In the genomic region with DNA sequence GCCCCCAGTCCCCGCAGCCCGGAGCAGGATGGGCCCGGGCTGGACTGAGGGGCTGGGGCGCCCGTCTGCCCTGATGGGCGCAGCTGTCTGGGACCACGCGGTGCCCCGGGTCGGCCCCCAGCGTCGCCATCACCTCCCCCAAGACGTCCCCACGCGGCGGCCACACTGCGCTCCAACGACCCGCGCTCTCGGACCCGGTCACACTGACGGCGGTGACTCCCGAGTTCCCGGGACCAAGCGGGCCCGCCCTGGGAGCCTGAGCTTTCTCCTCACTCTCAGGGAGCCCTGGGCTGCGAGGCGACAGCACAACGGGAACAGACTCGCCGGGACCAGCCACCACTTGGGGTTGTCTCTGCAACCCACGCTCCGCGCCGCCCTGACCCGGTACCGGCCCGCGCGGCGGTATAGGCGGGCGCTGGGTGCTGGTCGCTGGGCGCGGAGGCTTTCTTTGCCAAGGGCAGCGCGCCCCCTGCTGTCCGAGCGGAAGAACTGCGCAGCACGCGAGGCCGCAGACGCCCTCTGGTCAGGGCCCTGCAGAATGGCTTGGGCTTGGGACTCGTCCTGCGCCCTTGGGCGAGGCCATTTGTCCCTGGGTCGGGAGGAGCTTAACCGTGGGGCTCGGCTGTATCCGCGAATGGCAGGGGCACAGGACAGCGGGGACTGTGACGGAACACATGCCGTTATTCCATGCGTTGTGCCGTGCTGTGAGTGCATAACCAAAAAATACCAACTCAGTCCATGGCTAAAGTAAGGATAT, we compare ENCODE assay signal across 8 cellular contexts. TPM values are rescaled to one million over a fixed set of nuclear protein-coding genes. Genes with fewer than 3 reads are reported as not detected.
DNase-seq lines count a peak whose midpoint lies in the region; ATAC-seq and TF ChIP-seq lines count a peak whose summit lies in the region.

No MANE protein-coding gene starts in this region.

- H3K27me3 Mint-ChIP-seq in activated CD4-positive, alpha-beta T cell treated with anti-CD3 and anti-CD28 coated beads for 36 hours = peaks cover 14% of the 10 kb centered on the region

- no peak overlapping the region for H3K27ac ChIP-seq in colonic mucosa

- no peak overlapping the region for H3K27ac Mint-ChIP-seq in activated CD4-positive, alpha-beta T cell treated with anti-CD3 and anti-CD28 coated beads for 36 hours

- CTCF ChIA-PET in activated CD4-positive, alpha-beta T cell treated with anti-CD3 and anti-CD28 coated beads for 36 hours (lab: Charles Lee) = interaction anchor here (0.6 to 7.0 kb wide), 15 partner anchors 10 to 385 kb away, joined by 3 to 70 read pairs (median 5); a partner anchor contains a TSS

- H3K4me1 ChIP-seq in colonic mucosa = no peaks in the 10 kb centered on the region

- H3K4me3 Mint-ChIP-seq in activated CD4-positive, alpha-beta T cell treated with anti-CD3 and anti-CD28 coated beads for 36 hours = peak overlapping the region; percentile 43

- H3K4me1 Mint-ChIP-seq in activated CD4-positive, alpha-beta T cell treated with anti-CD3 and anti-CD28 coated beads for 36 hours = peaks cover 12% of the 10 kb centered on the region

- peak overlapping the region; percentile 64 for H3K4me3 ChIP-seq in colonic mucosa

- no peaks in the 10 kb centered on the region for H3K36me3 ChIP-seq in colonic mucosa

- intact Hi-C loops in activated CD4-positive, alpha-beta T cell treated with anti-CD3 and anti-CD28 coated beads for 36 hours (cut with DNase I, micrococcal nuclease) = loop anchor here (1.0 to 5.0 kb wide), 7 partner anchors 44 to 384 kb away; a partner anchor contains a TSS
- intact Hi-C loops in colonic mucosa (cut with DNase I) = loop anchor here (5.0 kb wide), 1 partner anchor 102 kb away; no protein-coding TSS in a partner anchor

- H3K36me3 Mint-ChIP-seq in activated CD4-positive, alpha-beta T cell treated with anti-CD3 and anti-CD28 coated beads for 36 hours (ENCODE audit: low read depth) = no peaks in the 10 kb centered on the region

- peak; percentile 75 for ATAC-seq in HG02973 (IDR thresholded peaks at IDR 0.05; ENCODE audit: unreplicated experiment)
- peak; percentile 78 for ATAC-seq in activated CD4-positive, alpha-beta T cell treated with anti-CD3 and anti-CD28 coated beads for 36 hours

- DNase-seq in SIG-M5 treated with dmso at 0.1 percent for 504 hours (lab: John Stamatoyannopoulos, UW; ENCODE audit: unreplicated experiment) (peak; percentile 54), SIG-M5 (lab: John Stamatoyannopoulos, UW) (no peak), NCI-H345 treated with DMSO at 0.1 percent for 48 hours (lab: John Stamatoyannopoulos, UW; ENCODE audit: unreplicated experiment) (peak; percentile 40), colonic mucosa (peak; percentile 84), kidney tubule cell (ENCODE audit: low spot score) (peak; percentile 78)
- peak; percentile 85 for DNase-seq in activated CD4-positive, alpha-beta T cell treated with anti-CD3 and anti-CD28 coated beads for 36 hours
- peak; percentile 51 to 62 for DNase-seq in stimulated activated CD4-positive, alpha-beta T cell treated with anti-CD3 and anti-CD28 coated beads, Interleukin-15, amount 100 ng/mL, for 48 hours (ENCODE audit: low read depth in 2 of 2)

- POLR2A ChIA-PET in activated CD4-positive, alpha-beta T cell treated with anti-CD3 and anti-CD28 coated beads for 36 hours (lab: Charles Lee) = no interaction called here

- peak overlapping the region; percentile 51 to 70 for H3K9ac ChIP-seq in colonic mucosa (ENCODE audit: low read depth in 2 of 2, low read length in 2 of 2)

- H3K9me3 Mint-ChIP-seq in activated CD4-positive, alpha-beta T cell treated with anti-CD3 and anti-CD28 coated beads for 36 hours (ENCODE audit: low read depth) = no peaks in the 10 kb centered on the region

- H3K9me3 ChIP-seq in colonic mucosa = no peaks in the 10 kb centered on the region

- peak; percentile 97 for TF ChIP-seq CTCF in colonic mucosa (IDR thresholded peaks at IDR 0.05)

- H3K27me3 ChIP-seq in colonic mucosa = no peaks in the 10 kb centered on the region

RNA-seq across cellular contexts. Expression of a gene that starts 54.8 kb away (rescaled TPM):
- total RNA-seq in activated CD4-positive, alpha-beta T cell treated with anti-CD3 and anti-CD28 coated beads for 36 hours = not detected
- total RNA-seq in colonic mucosa = under 1 TPM; 0.19 to 0.40 TPM

RNA-seq across cellular contexts. Expression of a gene that starts 57.5 kb away (rescaled TPM):
- total RNA-seq in activated CD4-positive, alpha-beta T cell treated with anti-CD3 and anti-CD28 coated beads for 36 hours = 10 to 100 TPM; 20.8 to 23.5 TPM
- 100 to 1,000 TPM; 150 to 201 TPM for total RNA-seq in colonic mucosa

Comparison
In these comparisons a context has a peak if more than half of its experiments do, and no peak if none do; other contexts are left out.
1. RNA of a gene that starts 57.5 kb away (total RNA-seq): 150 to 201 TPM in colonic mucosa; 20.8 to 23.5 TPM in activated CD4-positive, alpha-beta T cell treated with anti-CD3 and anti-CD28 coated beads for 36 hours; every median in the first group is over 4 times any median in the second.